21 cellular contexts compared by ENCODE assay signal in genomic region chr3:191120447-191121304, GRCh38.
DNase-seq lines count a peak whose midpoint lies in the region; ATAC-seq, FAIRE-seq and TF ChIP-seq lines count a peak whose summit lies in the region.
"Had no signal": no experiment of that assay in that cellular context is flagged by ENCODE, and none has a peak within 500 bp of the region (broad histone marks: within the 10 kb centered on the region; RNA-seq: fewer than 3 reads in every experiment).

No MANE protein-coding gene starts in this region.

- WGBS in HepG2 (ENCODE audit: low lambda C conversion rate): 11% methylated on average over 2 of the region's 2 CpGs
- 35% methylated on average over 2 of the region's 2 CpGs for WGBS in right lobe of liver (ENCODE audit: insufficient coverage, low coverage, low lambda C conversion rate, missing lambda C conversion rate)

- H3K9me3 Mint-ChIP-seq in CD8-positive, alpha-beta memory T cell: peaks cover 0 to 5% (median 0%) of the 10 kb centered on the region in 5 donors
- H3K9me3 Mint-ChIP-seq: HFFc6 had no signal

- H3K4me2 ChIP-seq in HepG2 (ENCODE audit: low read depth, low read length): peak overlapping the region; percentile 54
- H3K4me2 ChIP-seq in MM.1S (ENCODE audit: low read depth, low read length): no peak overlapping the region
- H3K4me2 ChIP-seq: SK-N-SH had no signal

- TF ChIP-seq CTCF in HepG2 (CRISPR knock-in tag; IDR thresholded peaks at IDR 0.05) (no peak), right lobe of liver (IDR thresholded peaks at IDR 0.05) (no peak), MM.1S (IDR thresholded peaks at IDR 0.05; ENCODE audit: low read length) (no peak), Peyer's patch (IDR thresholded peaks at IDR 0.05) (no peak)

- H3K27ac ChIP-seq in HepG2 (ENCODE audit: extremely low read length, insufficient read depth, low read length) (peak overlapping the region; percentile 70), right lobe of liver (no peak overlapping the region), MM.1S (ENCODE audit: low read length) (no peak overlapping the region), Peyer's patch (no peak overlapping the region)
- H3K27ac ChIP-seq in CD8-positive, alpha-beta memory T cell (ENCODE audit: low read depth, low read length): no peak overlapping the region
- H3K27ac ChIP-seq: 22Rv1, gastrocnemius medialis had no signal

- H3K4me3 ChIP-seq in HepG2 (replicated peaks in 1 of 3; ENCODE audit: insufficient read depth in 1 of 3, low read depth in 2 of 3, low read length in 3 of 3): peak overlapping the region in 1 of 3 experiments; percentile 9; a peak in 1 of 6 replicates
- H3K4me3 ChIP-seq in right lobe of liver: no peak overlapping the region
- H3K4me3 ChIP-seq in CD8-positive, alpha-beta memory T cell (ENCODE audit: low read length): no peak overlapping the region
- H3K4me3 ChIP-seq in MM.1S (ENCODE audit: low read length): no peak overlapping the region
- no peak overlapping the region for H3K4me3 ChIP-seq in Peyer's patch
- H3K4me3 ChIP-seq: gastrocnemius medialis had no signal

- H3K4me1 Mint-ChIP-seq in CD8-positive, alpha-beta memory T cell: no peaks in the 10 kb centered on the region

- no peak for FAIRE-seq in HepG2 (lab: Jason Lieb, UNC)

- ATAC-seq in HepG2 (peak; percentile 70), right lobe of liver (no peak), HG02763 (IDR thresholded peaks at IDR 0.05; ENCODE audit: unreplicated experiment) (peak; percentile 46), HG03460 (IDR thresholded peaks at IDR 0.05; ENCODE audit: unreplicated experiment) (peak; percentile 74)
- ATAC-seq: gastrocnemius medialis had no signal

- no TSS peak for BruUV-seq in HepG2 (replicated peaks; lab: Mats Ljungman, UMichigan)

- H3K4me3 Mint-ChIP-seq in CD8-positive, alpha-beta memory T cell: no peak overlapping the region
- H3K4me3 Mint-ChIP-seq: HFFc6, nephron progenitor cell had no signal

- H3K27me3 ChIP-seq in HepG2 (ENCODE audit: control insufficient read depth in 1 of 2, insufficient read depth in 2 of 2, low read length in 2 of 2): no peaks in the 10 kb centered on the region
- no peaks in the 10 kb centered on the region for H3K27me3 ChIP-seq in right lobe of liver
- H3K27me3 ChIP-seq in CD8-positive, alpha-beta memory T cell (ENCODE audit: insufficient read depth, low read length, poor library complexity, severe bottlenecking): no peaks in the 10 kb centered on the region
- no peaks in the 10 kb centered on the region for H3K27me3 ChIP-seq in MM.1S (replicated peaks; ENCODE audit: insufficient read depth, low read length)
- no peaks in the 10 kb centered on the region for H3K27me3 ChIP-seq in Peyer's patch
- H3K27me3 ChIP-seq: gastrocnemius medialis had no signal

- TF ChIP-seq EP300 in HepG2 (IDR thresholded peaks at IDR 0.05; ENCODE audit: low read depth in 2 of 2, low read length in 2 of 2): no peak
- no peak for TF ChIP-seq EP300 in HepG2 (CRISPR knock-in tag; IDR thresholded peaks at IDR 0.05; ENCODE audit: borderline replicate concordance)

- H3F3A ChIP-seq in MM.1S (ENCODE audit: insufficient read depth, low read length): no peaks in the 10 kb centered on the region

- H3K79me2 ChIP-seq in HepG2 (ENCODE audit: insufficient read depth, low read length) (no peaks in the 10 kb centered on the region), MM.1S (ENCODE audit: low read length) (no peaks in the 10 kb centered on the region)

- no peaks in the 10 kb centered on the region for H3K9me3 ChIP-seq in HepG2 (ENCODE audit: low read length)
- H3K9me3 ChIP-seq in right lobe of liver: no peaks in the 10 kb centered on the region
- no peaks in the 10 kb centered on the region for H3K9me3 ChIP-seq in CD8-positive, alpha-beta memory T cell (ENCODE audit: low read length)
- no peaks in the 10 kb centered on the region for H3K9me3 ChIP-seq in MM.1S (replicated peaks; ENCODE audit: insufficient read depth, low read length)
- no peaks in the 10 kb centered on the region for H3K9me3 ChIP-seq in Peyer's patch
- H3K9me3 ChIP-seq: gastrocnemius medialis, SK-N-SH had no signal

- in situ Hi-C loops in HepG2 (cut with HindIII; ENCODE audit: extremely low pct_ligation_motif_present, low pct_unique_long_range_greater_than_20kb): no loop called here

- H3K9ac ChIP-seq in HepG2 (ENCODE audit: insufficient read depth, low read depth, low read length) (no peak overlapping the region), MM.1S (ENCODE audit: low read length) (no peak overlapping the region)
- H3K9ac ChIP-seq: SK-N-SH had no signal

- intact Hi-C loops in HepG2 (cut with micrococcal nuclease; ENCODE audit: unreplicated experiment): no loop called here
- intact Hi-C loops in right lobe of liver (cut with DNase I): no loop called here

- H3K4me1 ChIP-seq in HepG2 (ENCODE audit: insufficient read depth, low read length) (peaks cover 39% of the 10 kb centered on the region), right lobe of liver (no peaks in the 10 kb centered on the region), MM.1S (ENCODE audit: low read length) (no peaks in the 10 kb centered on the region), Peyer's patch (no peaks in the 10 kb centered on the region)
- H3K4me1 ChIP-seq in CD8-positive, alpha-beta memory T cell (ENCODE audit: insufficient read depth, low read length): no peaks in the 10 kb centered on the region
- H3K4me1 ChIP-seq: gastrocnemius medialis had no signal

- DNase-seq in HepG2 (ENCODE audit: low spot score): no peak
- no peak for DNase-seq in right lobe of liver
- no peak for DNase-seq in CD8-positive, alpha-beta memory T cell
- no peak for DNase-seq in D341Med (ENCODE audit: low spot score)
- DNase-seq in MM.1S: no peak
- DNase-seq in Peyer's patch: no peak
- DNase-seq: activated CD4-positive, alpha-beta T cell treated with anti-CD3 and anti-CD28 coated beads, Interleukin-2, amount 50 U/mL, for 1 hour; activated T-cell treated with anti-CD3 and anti-CD28 coated beads, Interleukin-2, amount 50 U/mL, for 48 hours; amygdala; DND-41; gastrocnemius medialis; HFFc6; mammary epithelial cell; NCI-H1436 treated with DMSO at 0.1 percent for 48 hours; NCI-H446; nephron progenitor cell; SK-N-SH; substantia nigra had no signal

- no peaks in the 10 kb centered on the region for H3K27me3 Mint-ChIP-seq in CD8-positive, alpha-beta memory T cell

- H4K20me1 ChIP-seq in HepG2 (ENCODE audit: insufficient read depth, low read length): no peaks in the 10 kb centered on the region
- no peaks in the 10 kb centered on the region for H4K20me1 ChIP-seq in MM.1S (ENCODE audit: insufficient read depth, low read length)

- H2AFZ ChIP-seq in HepG2 (ENCODE audit: low read length) (no peak overlapping the region), MM.1S (ENCODE audit: low read length) (no peak overlapping the region)

- H3K9me2 ChIP-seq in MM.1S (replicated peaks; ENCODE audit: insufficient read depth, low read length): no peaks in the 10 kb centered on the region
- H3K9me2 ChIP-seq: SK-N-SH had no signal

- H3K36me3 ChIP-seq in HepG2 (replicated peaks in 1 of 2; ENCODE audit: control insufficient read depth in 1 of 2, insufficient read depth in 2 of 2, low read length in 2 of 2) (no peaks in the 10 kb centered on the region), right lobe of liver (no peaks in the 10 kb centered on the region), MM.1S (replicated peaks; ENCODE audit: insufficient read depth, low read length) (no peaks in the 10 kb centered on the region), Peyer's patch (no peaks in the 10 kb centered on the region)
- no peaks in the 10 kb centered on the region for H3K36me3 ChIP-seq in CD8-positive, alpha-beta memory T cell (ENCODE audit: insufficient read depth, low read length)
- H3K36me3 ChIP-seq: gastrocnemius medialis had no signal

- CTCF ChIA-PET in HepG2 (lab: Yijun Ruan, JAX; ENCODE audit: low intra/inter-chr PET ratio, low total read pairs): no interaction called here
- CTCF ChIA-PET in CD8-positive, alpha-beta memory T cell (lab: Charles Lee): no interaction called here

- H3K27ac Mint-ChIP-seq in CD8-positive, alpha-beta memory T cell: no peak overlapping the region
- H3K27ac Mint-ChIP-seq: HFFc6 had no signal

- H3K36me3 Mint-ChIP-seq in CD8-positive, alpha-beta memory T cell: no peaks in the 10 kb centered on the region

- TF ChIP-seq RAD21 in HepG2 (CRISPR knock-in tag; IDR thresholded peaks at IDR 0.05): no peak

- POLR2A ChIA-PET in HepG2 (lab: Yijun Ruan, JAX): no interaction called here
- POLR2A ChIA-PET in CD8-positive, alpha-beta memory T cell (lab: Charles Lee): no interaction called here

- no peak for TF ChIP-seq POLR2A in HepG2 (IDR thresholded peaks at IDR 0.05; ENCODE audit: insufficient read depth in 1 of 2, low read depth in 2 of 2, low read length in 2 of 2)
- TF ChIP-seq POLR2A in right lobe of liver (IDR thresholded peaks at IDR 0.05): no peak
- no peak for TF ChIP-seq POLR2A in Peyer's patch (IDR thresholded peaks at IDR 0.05)

TF ChIP-seq in HepG2, 621 proteins besides CTCF, POLR2A, EP300 and RAD21 (continues in another document):
- TF ChIP-seq ZNF879 (CRISPR knock-in tag; IDR thresholded peaks at IDR 0.05) (no peak), ZKSCAN5 (CRISPR knock-in tag; IDR thresholded peaks at IDR 0.05) (no peak), ZBTB38 (CRISPR knock-in tag; IDR thresholded peaks at IDR 0.05) (no peak), ZNF512 (CRISPR knock-in tag; IDR thresholded peaks at IDR 0.05) (no peak), GATAD1 (CRISPR knock-in tag; IDR thresholded peaks at IDR 0.05) (no peak)

Comparison
In these comparisons a context has a peak if more than half of its experiments do, and no peak if none do; other contexts are left out.
1. ATAC-seq: peak in HepG2 (single experiment), HG02763 (single experiment) and HG03460 (single experiment); none in right lobe of liver (0 of 4).